Comparison of ENCODE assay signal across 9 cellular contexts in genomic region chr20:36830791-36831691, GRCh38. TPM values are rescaled to one million over a fixed set of nuclear protein-coding genes. Genes with fewer than 3 reads are reported as not detected.
DNase-seq lines count a peak whose midpoint lies in the region; ATAC-seq and TF ChIP-seq lines count a peak whose summit lies in the region.
"Had no signal": no experiment of that assay in that cellular context is flagged by ENCODE, and none has a peak within 500 bp of the region (broad histone marks: within the 10 kb centered on the region; RNA-seq: fewer than 3 reads in every experiment).

No MANE protein-coding gene starts in this region.

- H3K4me1 ChIP-seq in thoracic aorta (ENCODE audit: control insufficient read depth in 1 of 2, low read depth in 2 of 2): peaks cover 26 to 74% of the 10 kb centered on the region in 2 donors

- DNase-seq in HT-29 (ENCODE audit: low spot score): peak; percentile 38
- peak; percentile 43 to 91 for DNase-seq in cardiac fibroblast (ENCODE audit: low read depth in 2 of 2)
- peak; percentile 60 for DNase-seq in thoracic aorta (ENCODE audit: low spot score)
- DNase-seq in SIG-M5 (lab: John Stamatoyannopoulos, UW): no peak
- DNase-seq in stimulated activated CD4-positive, alpha-beta T cell treated with anti-CD3 and anti-CD28 coated beads, Interleukin-12 subunit alpha, Interleukin-12 subunit beta, amount 100 ng/mL, for 4 hours: no peak
- DNase-seq in effector CD4-positive, alpha-beta T cell: no peak
- DNase-seq: NCI-H345 had no signal

- TF ChIP-seq CTCF in cardiac fibroblast (IDR thresholded peaks at IDR 0.05; ENCODE audit: low read depth, low read length) (peak; percentile 71), thoracic aorta (IDR thresholded peaks at IDR 0.05) (peak; percentile 32)

- no peak overlapping the region for H3K4me3 ChIP-seq in cardiac fibroblast (replicated peaks in 1 of 2; ENCODE audit: low read depth in 2 of 2, low read length in 2 of 2)
- no peak overlapping the region for H3K4me3 ChIP-seq in thoracic aorta

- peak; percentile 78 for ATAC-seq in thoracic aorta (ENCODE audit: insufficient number of reproducible peaks, low FRiP score, low read depth)
- no peak for ATAC-seq in GM19452 (IDR thresholded peaks at IDR 0.05; ENCODE audit: unreplicated experiment)

- H3K36me3 ChIP-seq in thoracic aorta: peaks cover 16% of the 10 kb centered on the region

- H3K27ac ChIP-seq in layer of hippocampus (ENCODE audit: low read depth, low read length) (peak overlapping the region; percentile 91), thoracic aorta (peak overlapping the region; percentile 72 to 73)

- H3K27me3 ChIP-seq in layer of hippocampus (ENCODE audit: control insufficient read depth, insufficient read depth, low read length): no peaks in the 10 kb centered on the region
- H3K27me3 ChIP-seq in thoracic aorta (replicated peaks; ENCODE audit: insufficient read depth): no peaks in the 10 kb centered on the region

- no peaks in the 10 kb centered on the region for H3K9me3 ChIP-seq in thoracic aorta

RNA-seq across cellular contexts. Expression of gene TLDC2, which starts 44.9 kb away (rescaled TPM):
- total RNA-seq in HT-29 (2014; rRNA removed; shearing (Covaris generic)): 0.25 and 0.89 TPM in 2 replicates
- 1 to 10 TPM in 1 of 2 donors, not detected in 1; 1.6 TPM for total RNA-seq in thoracic aorta

RNA-seq across cellular contexts. Expression of gene DSN1, which starts 57.5 kb away (rescaled TPM):
- total RNA-seq in HT-29 (2014; rRNA removed; shearing (Covaris generic)): 23.6 and 28.3 TPM in 2 replicates
- 1 to 10 TPM; 5.6 to 6.1 TPM for total RNA-seq in thoracic aorta

Comparison
In these comparisons a context has a peak if more than half of its experiments do, and no peak if none do; other contexts are left out.
1. DNase-seq: peak in HT-29 (single experiment), cardiac fibroblast (2 of 2) and thoracic aorta (single experiment); none in SIG-M5 (single experiment), stimulated activated CD4-positive, alpha-beta T cell treated with anti-CD3 and anti-CD28 coated beads, Interleukin-12 subunit alpha, Interleukin-12 subunit beta, amount 100 ng/mL, for 4 hours (single experiment) and effector CD4-positive, alpha-beta T cell (single experiment).